In genomic region chr2:235812185-235812670, GRCh38 we compare ENCODE assay signal across 24 cellular contexts.
"Had no signal": no experiment of that assay in that cellular context is flagged by ENCODE, and none has a peak within 500 bp of the region (broad histone marks: within the 10 kb centered on the region; RNA-seq: fewer than 3 reads in every experiment).

No MANE protein-coding gene starts in this region.

- H3K4me3 Mint-ChIP-seq: activated CD4-positive, alpha-beta memory T cell treated with anti-CD3 and anti-CD28 coated beads for 36 hours; activated CD4-positive, alpha-beta T cell treated with anti-CD3 and anti-CD28 coated beads, Interleukin-2, amount 10 ng/mL, durations not matched to agents 7 days and 5 days; activated naive CD8-positive, alpha-beta T cell treated with anti-CD3 and anti-CD28 coated beads, Interleukin-2, amount 10 ng/mL, durations not matched to agents 7 days and 5 days; T-cell had no signal

- H3K4me1 Mint-ChIP-seq: activated CD4-positive, alpha-beta T cell treated with anti-CD3 and anti-CD28 coated beads, Interleukin-2, amount 10 ng/mL, durations not matched to agents 7 days and 5 days; activated naive CD8-positive, alpha-beta T cell treated with anti-CD3 and anti-CD28 coated beads, Interleukin-2, amount 10 ng/mL, durations not matched to agents 7 days and 5 days; T-cell had no signal

- H3K27ac ChIP-seq: adrenal gland, breast epithelium had no signal

- H3K9me3 ChIP-seq: adrenal gland, breast epithelium had no signal

- DNase-seq: activated CD4-positive, alpha-beta memory T cell treated with anti-CD3 and anti-CD28 coated beads for 36 hours; activated CD4-positive, alpha-beta T cell treated with anti-CD3 and anti-CD28 coated beads, Interleukin-2, amount 10 ng/mL, durations not matched to agents 7 days and 5 days; activated CD4-positive, CD25-positive, alpha-beta regulatory T cell; activated CD8-positive, alpha-beta memory T cell treated with anti-CD3 and anti-CD28 coated beads, Interleukin-2, amount 50 U/mL, for 4 hours; activated naive CD4-positive, alpha-beta T cell treated with anti-CD3 and anti-CD28 coated beads, Interleukin-2, amount 50 U/mL, for 16 hours; activated naive CD8-positive, alpha-beta T cell treated with anti-CD3 and anti-CD28 coated beads, Interleukin-2, amount 10 ng/mL, durations not matched to agents 7 days and 5 days; activated T-cell treated with anti-CD3 and anti-CD28 coated beads, Interleukin-2, amount 50 U/mL, for 1 hour; adrenal gland; anterior cingulate cortex; caudate nucleus; Kasumi-1; KBM-7; NCI-H1105 treated with DMSO at 0.1 percent for 48 hours; NCI-H1436 treated with DMSO at 0.1 percent for 48 hours; NCI-H187; NCI-H2081; NCI-H446; NCI-H524; PC-3; SHP77 treated with DMSO at 0.1 percent for 48 hours; T-cell; T-helper 2 cell; T1000 had no signal

- H3K27me3 Mint-ChIP-seq: activated CD4-positive, alpha-beta memory T cell treated with anti-CD3 and anti-CD28 coated beads for 36 hours; activated CD4-positive, alpha-beta T cell treated with anti-CD3 and anti-CD28 coated beads, Interleukin-2, amount 10 ng/mL, durations not matched to agents 7 days and 5 days; activated naive CD8-positive, alpha-beta T cell treated with anti-CD3 and anti-CD28 coated beads, Interleukin-2, amount 10 ng/mL, durations not matched to agents 7 days and 5 days; T-cell had no signal

- ATAC-seq: PC-3, T-cell had no signal

- H3K27ac Mint-ChIP-seq: activated CD4-positive, alpha-beta memory T cell treated with anti-CD3 and anti-CD28 coated beads for 36 hours; activated CD4-positive, alpha-beta T cell treated with anti-CD3 and anti-CD28 coated beads, Interleukin-2, amount 10 ng/mL, durations not matched to agents 7 days and 5 days; activated naive CD8-positive, alpha-beta T cell treated with anti-CD3 and anti-CD28 coated beads, Interleukin-2, amount 10 ng/mL, durations not matched to agents 7 days and 5 days; T-cell had no signal

- H3K9me3 Mint-ChIP-seq: activated CD4-positive, alpha-beta memory T cell treated with anti-CD3 and anti-CD28 coated beads for 36 hours; activated CD4-positive, alpha-beta T cell treated with anti-CD3 and anti-CD28 coated beads, Interleukin-2, amount 10 ng/mL, durations not matched to agents 7 days and 5 days; activated naive CD8-positive, alpha-beta T cell treated with anti-CD3 and anti-CD28 coated beads, Interleukin-2, amount 10 ng/mL, durations not matched to agents 7 days and 5 days; T-cell had no signal

- H3K36me3 Mint-ChIP-seq: activated CD4-positive, alpha-beta memory T cell treated with anti-CD3 and anti-CD28 coated beads for 36 hours; activated naive CD8-positive, alpha-beta T cell treated with anti-CD3 and anti-CD28 coated beads, Interleukin-2, amount 10 ng/mL, durations not matched to agents 7 days and 5 days; T-cell had no signal

- H3K27me3 ChIP-seq: adrenal gland, breast epithelium had no signal
